8 cellular contexts compared by ENCODE assay signal in the genomic region with DNA sequence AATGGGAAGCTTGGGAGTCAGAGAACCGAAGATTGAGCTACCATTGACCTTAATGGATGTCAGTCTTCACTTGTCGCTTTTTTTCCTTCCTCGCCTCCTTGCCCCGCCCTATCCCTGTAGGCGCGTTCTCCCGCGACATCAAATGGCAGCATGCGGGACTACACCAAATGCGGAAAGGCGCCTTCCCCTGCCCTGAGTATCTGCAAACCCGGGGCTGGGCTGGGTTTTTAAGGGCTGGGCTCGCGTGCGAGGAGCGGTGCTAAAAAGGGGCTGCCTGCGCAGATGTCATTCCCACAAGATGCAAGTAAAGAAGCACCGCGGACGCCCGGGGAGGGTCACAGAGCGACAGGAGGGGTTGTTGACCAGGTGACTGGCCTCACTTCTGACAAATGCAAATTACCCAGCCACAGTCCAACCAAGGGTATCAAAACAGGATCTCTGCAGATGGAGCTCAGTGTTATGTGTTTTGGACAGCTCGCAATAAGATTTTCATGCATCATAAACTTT. TPM values are rescaled to one million over a fixed set of nuclear protein-coding genes. Genes with fewer than 3 reads are reported as not detected.
DNase-seq lines count a peak whose midpoint lies in the region; ATAC-seq and TF ChIP-seq lines count a peak whose summit lies in the region.

No MANE protein-coding gene starts in this region.

- peaks cover 0 to 10% of the 10 kb centered on the region in 2 donors for H3K4me1 ChIP-seq in right atrium auricular region
- peaks cover 7 to 63% (median 26%) of the 10 kb centered on the region in 6 donors for H3K4me1 ChIP-seq in spleen

- H3K4me3 ChIP-seq in right atrium auricular region (peak overlapping the region in 1 of 2 donors; percentile 31), SU-DHL-6 (ENCODE audit: insufficient read depth, low read length, poor library complexity, severe bottlenecking) (peak overlapping the region; percentile 51), iPS-11a (ENCODE audit: low read depth, low read length) (peak overlapping the region; percentile 37), spleen (peak overlapping the region; percentile 20 to 68 (median 37))

- TF ChIP-seq POLR2A in spleen (IDR thresholded peaks at IDR 0.05), result no peak

- peak overlapping the region; percentile 71 for H3K9ac ChIP-seq in SU-DHL-6 (ENCODE audit: low read length)

- no peaks in the 10 kb centered on the region for H3K9me3 ChIP-seq in right atrium auricular region
- peaks cover 18% of the 10 kb centered on the region; the same call in 1 of the 2 replicates for H3K9me3 ChIP-seq in SU-DHL-6 (ENCODE audit: insufficient read depth, low read length)
- H3K9me3 ChIP-seq in spleen, result no peaks in the 10 kb centered on the region

- no peaks in the 10 kb centered on the region for H3K9me2 ChIP-seq in SU-DHL-6 (replicated peaks; ENCODE audit: insufficient read depth, low read length)

- peak in 1 of 2 donors; percentile 40 for TF ChIP-seq CTCF in right atrium auricular region (IDR thresholded peaks at IDR 0.05)
- peak; percentile 42 for TF ChIP-seq CTCF in SU-DHL-6 (IDR thresholded peaks at IDR 0.05; ENCODE audit: insufficient read depth, low read length, poor library complexity, severe bottlenecking)
- peak in 9 of 11 experiments; percentile 11 to 50 (median 41) for TF ChIP-seq CTCF in spleen (IDR thresholded peaks at IDR 0.05 in 8 of 11, conservative IDR thresholded peaks at IDR 0.05 in 3 of 11)

- H3K27ac ChIP-seq in right atrium auricular region, result no peak overlapping the region
- peak overlapping the region; percentile 95 for H3K27ac ChIP-seq in SU-DHL-6 (ENCODE audit: low read depth, low read length)
- peak overlapping the region in 6 of 8 donors; percentile 14 to 77 (median 67) for H3K27ac ChIP-seq in spleen

- WGBS in spleen, 5 donors, result 5 to 16% (median 6%) methylated on average over 23 of the region's 23 CpGs

- peaks cover 55% of the 10 kb centered on the region for H3K79me2 ChIP-seq in SU-DHL-6 (ENCODE audit: insufficient read depth, low read length)

- H2AFZ ChIP-seq in SU-DHL-6 (ENCODE audit: low read depth, low read length, severe bottlenecking), result no peak overlapping the region

- DNase-seq in Right ventricle myocardium inferior (ENCODE audit: missing footprints) (peak; percentile 77), right atrium auricular region (ENCODE audit: low spot score) (no peak), amniotic stem cell (lab: John Stamatoyannopoulos, UW) (peak; percentile 10), spleen (peak; percentile 91), NK-92 (lab: John Stamatoyannopoulos, UW; ENCODE audit: unreplicated experiment) (no peak)

- peaks cover 50% of the 10 kb centered on the region for H3F3A ChIP-seq in SU-DHL-6 (ENCODE audit: insufficient read depth)

- no peaks in the 10 kb centered on the region for H3K27me3 ChIP-seq in right atrium auricular region
- H3K27me3 ChIP-seq in SU-DHL-6 (ENCODE audit: low read length), result no peaks in the 10 kb centered on the region
- peaks cover 0 to 23% (median 0%) of the 10 kb centered on the region in 7 donors for H3K27me3 ChIP-seq in spleen (replicated peaks in 1 of 7)

- H3K4me2 ChIP-seq in SU-DHL-6 (ENCODE audit: low read depth, low read length, poor library complexity, severe bottlenecking), result peak overlapping the region; percentile 88

- ATAC-seq in Right ventricle myocardium inferior, result no peak
- ATAC-seq in HG03045 (IDR thresholded peaks at IDR 0.05; ENCODE audit: unreplicated experiment), result peak; percentile 75

- H3K36me3 ChIP-seq in right atrium auricular region (no peaks in the 10 kb centered on the region), SU-DHL-6 (ENCODE audit: low read length) (peaks cover 15% of the 10 kb centered on the region; the same call in 1 of the 2 replicates), spleen (no peaks in the 10 kb centered on the region)

- no peaks in the 10 kb centered on the region for H4K20me1 ChIP-seq in SU-DHL-6 (ENCODE audit: low read depth, low read length)

- intact Hi-C loops in Right ventricle myocardium inferior (cut with DNase I), result no loop called here
- intact Hi-C loops in spleen (cut with DNase I; ENCODE audit: low total_unique reads), result no loop called here

RNA-seq across cellular contexts. Expression of a gene that starts 4.7 kb away (rescaled TPM):
- 1.1 TPM for total RNA-seq in Right ventricle myocardium inferior
- under 1 TPM; 0.11 to 0.20 TPM for total RNA-seq in right atrium auricular region
- 1 to 10 TPM; 1.2 to 5.8 (median 3.4) TPM for total RNA-seq in spleen
- 1 to 10 TPM; 1.1 to 2.7 (median 1.6) TPM for polyA plus RNA-seq in spleen

RNA-seq across cellular contexts. Expression of a gene that starts 16.2 kb away (rescaled TPM):
- total RNA-seq in Right ventricle myocardium inferior (not detected), right atrium auricular region (not detected), spleen (not detected)
- not detected for polyA plus RNA-seq in spleen

RNA-seq across cellular contexts. Expression of a gene that starts 40.3 kb away (rescaled TPM):
- total RNA-seq in Right ventricle myocardium inferior (12.0 TPM), right atrium auricular region (1 to 10 TPM; 4.5 to 9.5 TPM), spleen (100 to 1,000 TPM in 1 of 7 donors, 10 to 100 TPM in 6; 54.7 to 130 (median 67.2) TPM)
- 10 to 100 TPM; 28.3 to 60.7 (median 51.4) TPM for polyA plus RNA-seq in spleen

Comparison
In these comparisons a context has a peak if more than half of its experiments do, and no peak if none do; other contexts are left out.
1. DNase-seq: peak in Right ventricle myocardium inferior (single experiment), amniotic stem cell (single experiment) and spleen (single experiment); none in right atrium auricular region (single experiment) and NK-92 (single experiment).
2. H3K27ac ChIP-seq: peak in SU-DHL-6 (single experiment) and spleen (6 of 8); none in right atrium auricular region (0 of 2).